1 cellular context compared by ENCODE assay signal in the genomic region with DNA sequence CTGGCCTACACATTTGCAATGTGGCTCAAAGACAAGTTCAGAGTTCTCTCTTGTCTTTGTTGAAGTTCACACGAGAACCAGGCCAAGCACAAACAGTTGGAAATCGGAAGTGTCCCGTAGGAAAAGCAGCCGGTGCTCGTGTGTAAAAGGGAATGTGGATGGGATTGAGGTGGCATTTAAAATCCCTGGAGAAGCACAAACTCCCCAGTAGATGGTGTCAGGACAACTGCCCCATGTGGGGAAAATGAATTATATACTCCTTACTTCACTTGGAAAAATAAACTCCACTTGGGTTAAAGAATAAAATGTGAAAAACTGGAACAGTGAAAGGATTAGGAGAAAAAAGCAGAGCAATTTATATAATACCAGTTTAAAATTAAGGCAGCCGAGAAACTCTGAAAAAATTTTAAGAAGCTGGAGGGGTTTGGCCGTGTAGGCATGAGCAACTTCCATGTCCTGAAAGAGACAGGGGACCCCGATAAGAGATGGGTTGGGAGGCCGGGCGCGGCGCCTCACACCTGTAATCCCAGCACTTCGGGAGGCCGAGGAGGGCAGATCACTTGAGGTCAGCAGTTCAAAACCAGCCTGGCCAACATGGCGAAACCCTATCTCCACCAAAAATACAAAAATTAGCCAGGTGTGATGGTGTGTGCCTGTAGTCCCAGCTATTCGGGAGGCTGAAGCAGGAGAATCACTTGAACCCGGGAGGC.
TF ChIP-seq lines count a peak whose summit lies in the region.

No MANE protein-coding gene starts in this region.

TF ChIP-seq in H1, 55 proteins besides CTCF, POLR2A, EP300 and RAD21:
- no peak for TF ChIP-seq CREB1 (IDR thresholded peaks at IDR 0.05)
- TF ChIP-seq, protein P1, sequence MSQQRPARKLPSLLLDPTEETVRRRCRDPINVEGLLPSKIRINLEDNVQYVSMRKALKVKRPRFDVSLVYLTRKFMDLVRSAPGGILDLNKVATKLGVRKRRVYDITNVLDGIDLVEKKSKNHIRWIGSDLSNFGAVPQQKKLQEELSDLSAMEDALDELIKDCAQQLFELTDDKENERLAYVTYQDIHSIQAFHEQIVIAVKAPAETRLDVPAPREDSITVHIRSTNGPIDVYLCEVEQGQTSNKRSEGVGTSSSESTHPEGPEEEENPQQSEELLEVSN (IDR thresholded peaks at IDR 0.05): no peak
- TF ChIP-seq TAF7 (optimal IDR thresholded peaks at IDR 0.05; ENCODE audit: borderline replicate concordance, low read depth, low read length): no peak
